In the genomic region with DNA sequence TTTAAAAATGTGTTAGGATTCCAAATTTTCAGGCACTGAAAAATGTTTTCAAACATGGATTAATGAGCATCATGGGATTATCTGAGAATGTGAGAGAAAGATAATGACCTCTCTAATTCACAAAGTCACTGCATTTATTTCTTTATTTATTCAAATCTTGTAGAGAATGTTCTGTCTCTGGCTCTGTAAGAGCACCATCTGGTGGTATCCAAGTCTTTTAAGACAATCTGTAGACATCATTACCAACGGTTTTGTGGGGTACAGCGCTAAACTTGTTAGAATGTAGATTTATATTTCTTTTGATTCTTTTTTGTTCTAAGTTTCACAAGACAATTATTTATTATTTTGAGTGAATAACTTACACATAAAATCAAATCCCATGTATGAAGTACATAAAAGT, we compare ENCODE assay signal across 16 cellular contexts.
DNase-seq lines count a peak whose midpoint lies in the region; ATAC-seq and TF ChIP-seq lines count a peak whose summit lies in the region.
"Had no signal": no experiment of that assay in that cellular context is flagged by ENCODE, and none has a peak within 500 bp of the region (broad histone marks: within the 10 kb centered on the region; RNA-seq: fewer than 3 reads in every experiment).

No MANE protein-coding gene starts in this region.

- no peaks in the 10 kb centered on the region for H3K79me2 ChIP-seq in mesendoderm (ENCODE audit: control insufficient read depth, insufficient read depth, low read length)

- H3K4ac ChIP-seq in mesendoderm (ENCODE audit: low read depth, low read length) = no peak overlapping the region

- WGBS in mesendoderm (ENCODE audit: extremely low coverage, insufficient coverage, low lambda C conversion rate) = no CpG with 5 or more reads among the region's 2 CpGs

- H3K18ac ChIP-seq in mesendoderm (ENCODE audit: low read length) = no peak overlapping the region

- no peak for ATAC-seq in GM21619 (IDR thresholded peaks at IDR 0.05; ENCODE audit: unreplicated experiment)
- no peak for ATAC-seq in GM21737 (IDR thresholded peaks at IDR 0.05; ENCODE audit: unreplicated experiment)
- ATAC-seq: activated CD4-positive, alpha-beta T cell treated with anti-CD3 and anti-CD28 coated beads for 36 hours; gastroesophageal sphincter; left colon had no signal

- no peaks in the 10 kb centered on the region for H3K36me3 ChIP-seq in mesendoderm (ENCODE audit: control insufficient read depth, insufficient read depth, low read length)
- H3K36me3 ChIP-seq: gastroesophageal sphincter, suprapubic skin had no signal

- H3K23ac ChIP-seq in mesendoderm (ENCODE audit: low read length) = no peak overlapping the region

- H3K9me3 Mint-ChIP-seq in chondrocyte (ENCODE audit: low read depth) (peaks cover 6% of the 10 kb centered on the region), glutamatergic neuron (ENCODE audit: unreplicated experiment) (no peaks in the 10 kb centered on the region)

- no peak overlapping the region for H3K4me3 ChIP-seq in mesendoderm (ENCODE audit: low read length)
- H3K4me3 ChIP-seq: gastroesophageal sphincter, skin epidermis, suprapubic skin had no signal

- H2AK5ac ChIP-seq in mesendoderm (ENCODE audit: low read length) = no peak overlapping the region

- no peak overlapping the region for H2BK5ac ChIP-seq in mesendoderm (ENCODE audit: low read length)

- H3K27me3 Mint-ChIP-seq in chondrocyte (ENCODE audit: low read depth) = no peaks in the 10 kb centered on the region
- H3K27me3 Mint-ChIP-seq in glutamatergic neuron (ENCODE audit: unreplicated experiment) = no peaks in the 10 kb centered on the region
- H3K27me3 Mint-ChIP-seq: activated CD4-positive, alpha-beta T cell treated with anti-CD3 and anti-CD28 coated beads for 36 hours had no signal

- H2BK120ac ChIP-seq in mesendoderm (ENCODE audit: low read depth, low read length) = no peak overlapping the region

- no peak overlapping the region for H3K4me3 Mint-ChIP-seq in chondrocyte (ENCODE audit: unreplicated experiment)
- no peak overlapping the region for H3K4me3 Mint-ChIP-seq in glutamatergic neuron (ENCODE audit: unreplicated experiment)
- H3K4me3 Mint-ChIP-seq: activated CD4-positive, alpha-beta T cell treated with anti-CD3 and anti-CD28 coated beads for 36 hours; nephron progenitor cell had no signal

- H3K27ac ChIP-seq in mesendoderm (ENCODE audit: low read depth, low read length) = no peak overlapping the region
- H3K27ac ChIP-seq: gastroesophageal sphincter, skin epidermis, suprapubic skin had no signal

- H3K56ac ChIP-seq in mesendoderm (ENCODE audit: low read length) = no peak overlapping the region

- no peak overlapping the region for H4K5ac ChIP-seq in mesendoderm (ENCODE audit: low read length)

- H3K27ac Mint-ChIP-seq in chondrocyte (ENCODE audit: unreplicated experiment) (no peak overlapping the region), glutamatergic neuron (ENCODE audit: unreplicated experiment) (no peak overlapping the region)
- H3K27ac Mint-ChIP-seq: activated CD4-positive, alpha-beta T cell treated with anti-CD3 and anti-CD28 coated beads for 36 hours; nephron progenitor cell had no signal

- DNase-seq in Daoy (ENCODE audit: low read depth) = peak; percentile 4
- peak; percentile 43 for DNase-seq in NCI-H446 treated with DMSO at 0.1 percent for 48 hours (lab: John Stamatoyannopoulos, UW)
- no peak for DNase-seq in chondrocyte (ENCODE audit: low spot score)
- DNase-seq in mesendoderm = peak; percentile 40
- DNase-seq in NCI-H187 (lab: John Stamatoyannopoulos, UW) = no peak
- no peak for DNase-seq in glutamatergic neuron
- DNase-seq: activated CD4-positive, alpha-beta T cell treated with anti-CD3 and anti-CD28 coated beads for 36 hours; left colon; NCI-H1105; nephron progenitor cell; T-helper 1 cell had no signal

- no peak overlapping the region for H2BK15ac ChIP-seq in mesendoderm (replicated peaks; ENCODE audit: low read depth)

- no peaks in the 10 kb centered on the region for H3K36me3 Mint-ChIP-seq in chondrocyte (ENCODE audit: low read depth)
- peaks cover 7% of the 10 kb centered on the region for H3K36me3 Mint-ChIP-seq in glutamatergic neuron (ENCODE audit: unreplicated experiment)

- no peaks in the 10 kb centered on the region for H3K79me1 ChIP-seq in mesendoderm (ENCODE audit: low read length)

- H3K4me2 ChIP-seq in mesendoderm (ENCODE audit: low read length) = no peak overlapping the region

- H3K4me1 Mint-ChIP-seq in chondrocyte (ENCODE audit: low read depth) (no peaks in the 10 kb centered on the region), glutamatergic neuron (ENCODE audit: low read depth, unreplicated experiment) (peaks cover 3% of the 10 kb centered on the region)
- H3K4me1 Mint-ChIP-seq: activated CD4-positive, alpha-beta T cell treated with anti-CD3 and anti-CD28 coated beads for 36 hours; nephron progenitor cell had no signal

- TF ChIP-seq CTCF in chondrocyte (IDR thresholded peaks at IDR 0.05) = peak; percentile 65
- no peak for TF ChIP-seq CTCF in glutamatergic neuron (IDR thresholded peaks at IDR 0.05; ENCODE audit: partially characterized antibody, unreplicated experiment)

- H3K27me3 ChIP-seq in mesendoderm (ENCODE audit: insufficient read depth, low read length, poor library complexity) = no peaks in the 10 kb centered on the region
- H3K27me3 ChIP-seq: gastroesophageal sphincter, suprapubic skin had no signal

- H3K9ac ChIP-seq in mesendoderm (ENCODE audit: low read length) = no peak overlapping the region

- no peaks in the 10 kb centered on the region for H3K4me1 ChIP-seq in mesendoderm (ENCODE audit: control insufficient read depth, low read depth, low read length)
- H3K4me1 ChIP-seq: gastroesophageal sphincter, suprapubic skin had no signal

- no peak overlapping the region for H4K8ac ChIP-seq in mesendoderm (ENCODE audit: low read depth, low read length)

Comparison
In these comparisons a context has a peak if more than half of its experiments do, and no peak if none do; other contexts are left out.
1. DNase-seq: peak in Daoy (single experiment), NCI-H446 treated with DMSO at 0.1 percent for 48 hours (single experiment) and mesendoderm (single experiment); none in chondrocyte (single experiment), NCI-H187 (0 of 2) and glutamatergic neuron (single experiment).